Comparison of ENCODE assay signal across 1 cellular context in genomic region chr3:143120716-143121239, GRCh38.
TF ChIP-seq lines count a peak whose summit lies in the region.

No MANE protein-coding gene starts in this region.

TF ChIP-seq in IMR-90, 13 proteins besides CTCF, POLR2A, EP300 and RAD21 (continued from another document):
- TF ChIP-seq FOS (IDR thresholded peaks at IDR 0.05; ENCODE audit: low read depth, low read length): no peak
